Comparison of ENCODE assay signal across 23 cellular contexts in genomic region chr14:92900660-92901059, GRCh38. TPM values are rescaled to one million over a fixed set of nuclear protein-coding genes. Genes with fewer than 3 reads are reported as not detected.
"Had no signal": no experiment of that assay in that cellular context is flagged by ENCODE, and none has a peak within 500 bp of the region (broad histone marks: within the 10 kb centered on the region; RNA-seq: fewer than 3 reads in every experiment).

No MANE protein-coding gene starts in this region.

- H3K36me3 ChIP-seq: ascending aorta had no signal

- H3K27me3 ChIP-seq: ascending aorta, body of pancreas had no signal

- H3K4me1 ChIP-seq: ascending aorta, body of pancreas had no signal

- H3K4me3 ChIP-seq: ascending aorta, body of pancreas had no signal

- H3K9me3 ChIP-seq: ascending aorta, body of pancreas had no signal

- H3K27ac ChIP-seq: ascending aorta, body of pancreas had no signal

- DNase-seq: activated B cell treated with CpG ODN at 0.5 μM for 24 hours; activated CD4-positive, alpha-beta memory T cell treated with anti-CD3 and anti-CD28 coated beads for 36 hours; activated CD4-positive, alpha-beta T cell treated with anti-CD3 and anti-CD28 coated beads, Interleukin-2, amount 10 ng/mL, durations not matched to agents 7 days and 5 days; activated CD8-positive, alpha-beta memory T cell treated with anti-CD3 and anti-CD28 coated beads for 24 hours; activated effector memory CD4-positive, alpha-beta T cell treated with anti-CD3 and anti-CD28 coated beads, Interleukin-2, amount 50 U/mL, for 16 hours; activated naive CD4-positive, alpha-beta T cell treated with Interleukin-2 at 50 U/mL for 16 hours; activated naive CD8-positive, alpha-beta T cell treated with anti-CD3 and anti-CD28 coated beads, Interleukin-2, amount 50 U/mL, for 24 hours; activated T-cell treated with anti-CD3 and anti-CD28 coated beads, Interleukin-2, amount 50 U/mL, for 4 hours; amniotic stem cell; body of pancreas; KG1; MM.1S; NCI-H1105 treated with DMSO at 0.1 percent for 48 hours; NCI-H1436 treated with DMSO at 0.1 percent for 48 hours; NCI-H187; NCI-H2081; NCI-H446; NCI-H524; SHP77 treated with DMSO at 0.1 percent for 48 hours; T-helper 17 cell; T-helper 9 cell had no signal

- ATAC-seq: activated naive CD4-positive, alpha-beta T cell treated with anti-CD3 and anti-CD28 coated beads, Interleukin-2, amount 50 U/mL, for 72 hours; activated naive CD8-positive, alpha-beta T cell treated with anti-CD3 and anti-CD28 coated beads, Interleukin-2, amount 50 U/mL, for 24 hours; activated T-cell treated with anti-CD3 and anti-CD28 coated beads, Interleukin-2, amount 50 U/mL, for 4 hours; body of pancreas; T-helper 17 cell had no signal

RNA-seq across cellular contexts. Expression of gene CHGA, which starts 22.3 kb away (rescaled TPM):
- total RNA-seq: activated B cell treated with CpG ODN at 0.5 μM for 24 hours; activated CD4-positive, alpha-beta memory T cell treated with anti-CD3 and anti-CD28 coated beads for 36 hours; activated CD4-positive, alpha-beta T cell treated with anti-CD3 and anti-CD28 coated beads, Interleukin-2, amount 10 ng/mL, durations not matched to agents 7 days and 5 days; activated naive CD4-positive, alpha-beta T cell treated with anti-CD3 and anti-CD28 coated beads, Interleukin-2, amount 50 U/mL, for 72 hours; T-helper 17 cell had no signal
